1 cellular context compared by ENCODE assay signal in the genomic region with DNA sequence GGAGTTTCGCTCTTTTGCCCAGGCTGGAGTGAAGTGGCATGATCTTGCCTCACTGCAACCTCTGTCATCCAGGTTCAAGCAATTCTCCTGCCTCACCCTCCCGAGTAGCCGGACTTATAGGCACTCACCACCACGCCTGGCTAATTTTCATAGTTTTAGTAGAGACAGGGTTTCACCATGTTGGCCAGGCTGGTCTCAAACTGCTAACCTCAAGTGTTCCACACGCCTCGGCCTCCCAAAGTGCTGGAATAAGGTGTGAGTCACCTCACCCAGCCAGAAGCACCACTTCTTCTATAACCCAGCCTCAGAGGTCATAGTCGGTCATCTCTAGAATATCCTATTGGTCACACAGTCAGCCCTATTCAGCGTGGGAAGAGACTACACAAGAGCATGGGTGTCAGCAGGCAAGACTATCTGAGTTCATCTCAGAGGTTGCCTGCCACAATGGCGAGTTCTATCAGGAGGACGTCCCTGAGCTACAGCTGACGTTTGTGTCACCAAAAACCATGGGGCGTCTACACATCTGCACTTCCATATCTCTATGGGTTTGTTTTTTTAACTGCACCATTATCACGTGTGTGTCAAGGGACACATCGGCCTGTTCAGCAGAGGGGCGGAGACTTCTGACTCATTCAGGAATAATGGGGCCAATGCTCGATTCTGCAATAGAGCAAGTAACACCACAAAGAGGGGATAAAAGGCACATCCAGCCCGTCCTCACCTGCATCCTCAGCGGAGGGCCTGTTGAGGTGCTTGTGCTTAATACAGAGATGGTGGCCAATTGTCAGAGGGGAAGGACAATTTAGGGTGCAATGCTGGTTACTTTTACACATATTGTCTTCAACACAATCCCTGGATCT.
TF ChIP-seq lines count a peak whose summit lies in the region.

No MANE protein-coding gene starts in this region.

TF ChIP-seq in K562, 482 proteins besides CTCF, POLR2A, EP300 and RAD21 (continued from another document and continues in another):
- TF ChIP-seq, protein P1, sequence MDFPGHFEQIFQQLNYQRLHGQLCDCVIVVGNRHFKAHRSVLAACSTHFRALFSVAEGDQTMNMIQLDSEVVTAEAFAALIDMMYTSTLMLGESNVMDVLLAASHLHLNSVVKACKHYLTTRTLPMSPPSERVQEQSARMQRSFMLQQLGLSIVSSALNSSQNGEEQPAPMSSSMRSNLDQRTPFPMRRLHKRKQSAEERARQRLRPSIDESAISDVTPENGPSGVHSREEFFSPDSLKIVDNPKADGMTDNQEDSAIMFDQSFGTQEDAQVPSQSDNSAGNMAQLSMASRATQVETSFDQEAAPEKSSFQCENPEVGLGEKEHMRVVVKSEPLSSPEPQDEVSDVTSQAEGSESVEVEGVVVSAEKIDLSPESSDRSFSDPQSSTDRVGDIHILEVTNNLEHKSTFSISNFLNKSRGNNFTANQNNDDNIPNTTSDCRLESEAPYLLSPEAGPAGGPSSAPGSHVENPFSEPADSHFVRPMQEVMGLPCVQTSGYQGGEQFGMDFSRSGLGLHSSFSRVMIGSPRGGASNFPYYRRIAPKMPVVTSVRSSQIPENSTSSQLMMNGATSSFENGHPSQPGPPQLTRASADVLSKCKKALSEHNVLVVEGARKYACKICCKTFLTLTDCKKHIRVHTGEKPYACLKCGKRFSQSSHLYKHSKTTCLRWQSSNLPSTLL (IDR thresholded peaks at IDR 0.05) = no peak
- TF ChIP-seq, protein P2, sequence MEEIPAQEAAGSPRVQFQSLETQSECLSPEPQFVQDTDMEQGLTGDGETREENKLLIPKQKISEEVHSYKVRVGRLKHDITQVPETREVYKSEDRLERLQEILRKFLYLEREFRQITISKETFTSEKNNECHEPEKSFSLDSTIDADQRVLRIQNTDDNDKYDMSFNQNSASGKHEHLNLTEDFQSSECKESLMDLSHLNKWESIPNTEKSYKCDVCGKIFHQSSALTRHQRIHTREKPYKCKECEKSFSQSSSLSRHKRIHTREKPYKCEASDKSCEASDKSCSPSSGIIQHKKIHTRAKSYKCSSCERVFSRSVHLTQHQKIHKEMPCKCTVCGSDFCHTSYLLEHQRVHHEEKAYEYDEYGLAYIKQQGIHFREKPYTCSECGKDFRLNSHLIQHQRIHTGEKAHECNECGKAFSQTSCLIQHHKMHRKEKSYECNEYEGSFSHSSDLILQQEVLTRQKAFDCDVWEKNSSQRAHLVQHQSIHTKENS (CRISPR knock-in tag; IDR thresholded peaks at IDR 0.05) = no peak
- TF ChIP-seq NR2F6 (CRISPR knock-in tag; IDR thresholded peaks at IDR 0.05) (no peak), ZBTB40 (IDR thresholded peaks at IDR 0.05) (peak; percentile 42; the same call in 1 of the 2 replicates), ZBTB40 (CRISPR knock-in tag; IDR thresholded peaks at IDR 0.05) (no peak), RBM22 (IDR thresholded peaks at IDR 0.05; ENCODE audit: low read depth, low read length, poor library complexity, severe bottlenecking) (no peak), NR1H2 (CRISPR knock-in tag; IDR thresholded peaks at IDR 0.05) (peak; percentile 100), ID3 (CRISPR knock-in tag; IDR thresholded peaks at IDR 0.05) (no peak), ID3 (tag; IDR thresholded peaks at IDR 0.05) (peak; percentile 75), KLF1 (tag; IDR thresholded peaks at IDR 0.05) (peak; percentile 54; the same call in 1 of the 2 replicates), PTTG1 (tag; IDR thresholded peaks at IDR 0.05; ENCODE audit: low read depth) (no peak), CBFA2T2 (conservative IDR thresholded peaks at IDR 0.05) (peak; percentile 88), TRIM24 (IDR thresholded peaks at IDR 0.05) (peak; percentile 64 to 87; a peak in 2 of 4 replicates), ZNF263 (CRISPR knock-in tag; IDR thresholded peaks at IDR 0.05; ENCODE audit: borderline replicate concordance) (no peak; the same call in 1 of the 2 replicates), ZNF217 (CRISPR knock-in tag; IDR thresholded peaks at IDR 0.05) (no peak), NFYB (IDR thresholded peaks at IDR 0.05; ENCODE audit: extremely low read depth, insufficient read length) (peak; percentile 38), MYC (IDR thresholded peaks at IDR 0.05; ENCODE audit: low read depth, low read length) (peak; percentile 85; the same call in 1 of the 2 replicates), MYC (CRISPR knock-in tag; IDR thresholded peaks at IDR 0.05; ENCODE audit: borderline replicate concordance, low read depth) (peak; percentile 75; the same call in 1 of the 2 replicates), CSDE1 (IDR thresholded peaks at IDR 0.05) (peak in 1 of 2 experiments; percentile 68; a peak in 2 of 4 replicates), GATAD2A (IDR thresholded peaks at IDR 0.05) (no peak), FIP1L1 (IDR thresholded peaks at IDR 0.05; ENCODE audit: low read depth, low read length, poor library complexity, severe bottlenecking) (no peak), ZNF707 (CRISPR knock-in tag; conservative IDR thresholded peaks at IDR 0.05) (no peak), TAF15 (IDR thresholded peaks at IDR 0.05; ENCODE audit: low read depth, low read length) (no peak), ZNF507 (tag; conservative IDR thresholded peaks at IDR 0.05) (no peak), ZNF165 (CRISPR knock-in tag; IDR thresholded peaks at IDR 0.05; ENCODE audit: borderline replicate concordance) (no peak), RAD51 (IDR thresholded peaks at IDR 0.05; ENCODE audit: borderline replicate concordance, low read depth) (peak; percentile 79; the same call in 1 of the 2 replicates), ZNF212 (CRISPR knock-in tag; IDR thresholded peaks at IDR 0.05) (no peak), RCOR1 (IDR thresholded peaks at IDR 0.05; ENCODE audit: borderline replicate concordance in 1 of 2, low read depth in 2 of 2, low read length in 2 of 2) (peak; percentile 9 to 89; a peak in 3 of 4 replicates), JUN (IDR thresholded peaks at IDR 0.05; ENCODE audit: borderline replicate concordance, low read depth, low read length) (peak; percentile 88), JUN (CRISPR knock-in tag; IDR thresholded peaks at IDR 0.05; ENCODE audit: borderline replicate concordance) (no peak), TCF3 (CRISPR knock-in tag; IDR thresholded peaks at IDR 0.05) (peak; percentile 87), NONO (IDR thresholded peaks at IDR 0.05; ENCODE audit: low read depth in 2 of 2, low read length in 1 of 2) (peak in 1 of 2 experiments; percentile 13; a peak in 1 of 4 replicates), CHD2 (IDR thresholded peaks at IDR 0.05; ENCODE audit: low read depth, low read length) (no peak), ZKSCAN8 (CRISPR knock-in tag; IDR thresholded peaks at IDR 0.05) (peak; percentile 64), KDM1A (IDR thresholded peaks at IDR 0.05) (peak; percentile 74 to 79; a peak in 3 of 4 replicates), RNF2 (IDR thresholded peaks at IDR 0.05) (peak; percentile 97)
- TF ChIP-seq, protein P3, sequence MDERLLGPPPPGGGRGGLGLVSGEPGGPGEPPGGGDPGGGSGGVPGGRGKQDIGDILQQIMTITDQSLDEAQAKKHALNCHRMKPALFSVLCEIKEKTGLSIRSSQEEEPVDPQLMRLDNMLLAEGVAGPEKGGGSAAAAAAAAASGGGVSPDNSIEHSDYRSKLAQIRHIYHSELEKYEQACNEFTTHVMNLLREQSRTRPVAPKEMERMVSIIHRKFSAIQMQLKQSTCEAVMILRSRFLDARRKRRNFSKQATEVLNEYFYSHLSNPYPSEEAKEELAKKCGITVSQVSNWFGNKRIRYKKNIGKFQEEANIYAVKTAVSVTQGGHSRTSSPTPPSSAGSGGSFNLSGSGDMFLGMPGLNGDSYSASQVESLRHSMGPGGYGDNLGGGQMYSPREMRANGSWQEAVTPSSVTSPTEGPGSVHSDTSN (CRISPR knock-in tag; IDR thresholded peaks at IDR 0.05; ENCODE audit: low read depth) = no peak
- TF ChIP-seq, protein P3 (tag; conservative IDR thresholded peaks at IDR 0.05; ENCODE audit: low read depth) = peak; percentile 67
- TF ChIP-seq, protein P4, sequence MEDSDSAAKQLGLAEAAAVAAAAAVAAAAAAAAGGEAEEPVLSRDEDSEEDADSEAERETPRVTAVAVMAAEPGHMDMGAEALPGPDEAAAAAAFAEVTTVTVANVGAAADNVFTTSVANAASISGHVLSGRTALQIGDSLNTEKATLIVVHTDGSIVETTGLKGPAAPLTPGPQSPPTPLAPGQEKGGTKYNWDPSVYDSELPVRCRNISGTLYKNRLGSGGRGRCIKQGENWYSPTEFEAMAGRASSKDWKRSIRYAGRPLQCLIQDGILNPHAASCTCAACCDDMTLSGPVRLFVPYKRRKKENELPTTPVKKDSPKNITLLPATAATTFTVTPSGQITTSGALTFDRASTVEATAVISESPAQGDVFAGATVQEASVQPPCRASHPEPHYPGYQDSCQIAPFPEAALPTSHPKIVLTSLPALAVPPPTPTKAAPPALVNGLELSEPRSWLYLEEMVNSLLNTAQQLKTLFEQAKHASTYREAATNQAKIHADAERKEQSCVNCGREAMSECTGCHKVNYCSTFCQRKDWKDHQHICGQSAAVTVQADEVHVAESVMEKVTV (CRISPR knock-in tag; IDR thresholded peaks at IDR 0.05) = no peak
- TF ChIP-seq, protein P5, sequence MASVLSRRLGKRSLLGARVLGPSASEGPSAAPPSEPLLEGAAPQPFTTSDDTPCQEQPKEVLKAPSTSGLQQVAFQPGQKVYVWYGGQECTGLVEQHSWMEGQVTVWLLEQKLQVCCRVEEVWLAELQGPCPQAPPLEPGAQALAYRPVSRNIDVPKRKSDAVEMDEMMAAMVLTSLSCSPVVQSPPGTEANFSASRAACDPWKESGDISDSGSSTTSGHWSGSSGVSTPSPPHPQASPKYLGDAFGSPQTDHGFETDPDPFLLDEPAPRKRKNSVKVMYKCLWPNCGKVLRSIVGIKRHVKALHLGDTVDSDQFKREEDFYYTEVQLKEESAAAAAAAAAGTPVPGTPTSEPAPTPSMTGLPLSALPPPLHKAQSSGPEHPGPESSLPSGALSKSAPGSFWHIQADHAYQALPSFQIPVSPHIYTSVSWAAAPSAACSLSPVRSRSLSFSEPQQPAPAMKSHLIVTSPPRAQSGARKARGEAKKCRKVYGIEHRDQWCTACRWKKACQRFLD (CRISPR knock-in tag; IDR thresholded peaks at IDR 0.05) = peak; percentile 90
